In the genomic region with DNA sequence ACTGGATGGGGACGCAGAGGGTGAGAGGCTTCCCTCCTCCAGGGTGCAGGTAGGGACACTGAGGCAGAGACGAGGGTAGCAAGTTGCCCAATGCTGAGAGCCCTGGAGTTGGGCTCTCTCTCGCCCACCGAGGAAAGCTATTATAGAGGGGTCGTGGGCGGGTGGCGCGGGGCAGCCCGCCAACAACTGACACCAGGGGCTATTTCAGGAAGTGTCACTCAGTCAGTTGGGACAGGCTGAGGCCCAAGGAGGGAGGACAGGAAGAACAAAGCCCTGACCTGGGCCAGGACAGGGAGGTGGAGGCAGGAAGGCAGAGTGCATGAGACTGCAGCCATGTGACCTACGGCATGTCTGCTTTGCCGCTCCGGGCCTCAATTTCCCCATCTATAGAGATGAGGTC, we compare ENCODE assay signal across 14 cellular contexts. TPM values are rescaled to one million over a fixed set of nuclear protein-coding genes. Genes with fewer than 3 reads are reported as not detected.
"Had no signal": no experiment of that assay in that cellular context is flagged by ENCODE, and none has a peak within 500 bp of the region (broad histone marks: within the 10 kb centered on the region; RNA-seq: fewer than 3 reads in every experiment).

No MANE protein-coding gene starts in this region.

- H3K9ac ChIP-seq: parathyroid adenoma had no signal

- H3K27me3 ChIP-seq: thyroid gland had no signal

- H3K4me1 ChIP-seq: parathyroid adenoma had no signal

- H3K27ac ChIP-seq: gastroesophageal sphincter, parathyroid adenoma, thyroid gland had no signal

- H3K4me3 ChIP-seq: gastroesophageal sphincter, skin epidermis, thyroid gland had no signal

- H3K9me3 ChIP-seq: thyroid gland had no signal

- ATAC-seq: activated naive CD8-positive, alpha-beta T cell treated with anti-CD3 and anti-CD28 coated beads, Interleukin-2, amount 50 U/mL, for 24 hours; gastroesophageal sphincter; left colon; T-helper 17 cell had no signal

- DNase-seq: activated B cell treated with CpG ODN at 0.5 μM for 24 hours; activated CD4-positive, alpha-beta T cell treated with anti-CD3 and anti-CD28 coated beads, Interleukin-2, amount 10 ng/mL, durations not matched to agents 7 days and 5 days; activated CD8-positive, alpha-beta memory T cell treated with anti-CD3 and anti-CD28 coated beads for 24 hours; activated naive CD4-positive, alpha-beta T cell treated with Interleukin-2 at 50 U/mL for 16 hours; activated naive CD8-positive, alpha-beta T cell treated with anti-CD3 and anti-CD28 coated beads, Interleukin-2, amount 50 U/mL, for 24 hours; cortex of kidney; effector CD8-positive, alpha-beta T cell; left colon; T-helper 17 cell; thyroid gland had no signal

- H2AFZ ChIP-seq: parathyroid adenoma had no signal

- H3K36me3 ChIP-seq: gastroesophageal sphincter, thyroid gland had no signal

RNA-seq across cellular contexts. Expression of a gene that starts 29.9 kb away (rescaled TPM):
- total RNA-seq: renal cortical epithelial cell, thyroid gland had no signal
